In the genomic region with DNA sequence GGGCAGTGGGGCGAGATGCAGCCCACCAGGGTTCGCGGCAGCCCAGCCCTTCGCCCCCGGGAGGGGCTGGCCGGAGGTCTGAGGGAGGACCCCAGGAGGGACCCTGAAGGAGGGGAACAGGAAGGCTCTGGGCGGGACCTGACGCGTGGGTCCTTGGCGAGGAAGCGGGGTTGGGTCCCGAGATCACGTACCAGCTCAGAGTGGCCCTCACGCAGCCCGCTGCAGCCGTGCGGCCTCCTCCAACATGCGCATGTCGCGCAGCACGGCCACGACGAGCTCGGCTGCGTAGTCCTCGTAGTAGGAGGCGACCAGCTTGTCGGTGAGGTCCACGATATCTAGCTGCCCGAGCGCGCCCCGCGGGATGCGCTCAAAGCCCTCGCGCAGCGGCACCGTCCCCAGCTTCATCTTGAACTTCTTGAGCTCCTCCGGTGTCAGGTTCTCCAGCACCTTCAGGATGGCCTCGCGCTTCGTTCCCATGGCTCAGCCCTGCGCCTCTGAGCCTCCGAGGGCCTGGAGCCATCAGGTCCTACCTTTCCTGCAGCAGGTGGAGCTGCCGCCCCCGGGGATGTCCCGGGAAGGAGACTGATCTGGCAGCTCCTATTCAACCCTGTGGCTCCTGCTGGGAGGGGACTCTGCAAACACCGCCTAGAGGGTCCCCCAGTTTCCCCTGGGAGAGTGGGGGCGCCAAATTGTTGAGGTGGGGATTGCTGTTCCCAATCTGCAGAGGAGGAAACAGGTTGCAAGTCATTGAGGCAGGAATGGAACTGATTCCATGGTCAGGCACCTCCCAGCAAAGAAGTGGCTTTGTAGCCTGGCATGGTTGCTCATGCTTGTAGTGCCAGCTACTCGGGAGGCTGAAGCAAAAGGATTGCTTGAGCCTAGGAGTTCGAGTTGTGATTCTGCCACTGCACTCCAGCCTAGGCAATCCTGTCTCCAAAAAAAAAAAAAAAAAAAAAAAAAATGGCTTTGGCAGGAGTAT, we compare ENCODE assay signal across 10 cellular contexts. TPM values are rescaled to one million over a fixed set of nuclear protein-coding genes. Genes with fewer than 3 reads are reported as not detected.
DNase-seq lines count a peak whose midpoint lies in the region; ATAC-seq, FAIRE-seq and TF ChIP-seq lines count a peak whose summit lies in the region.
"Had no signal": no experiment of that assay in that cellular context is flagged by ENCODE, and none has a peak within 500 bp of the region (broad histone marks: within the 10 kb centered on the region; RNA-seq: fewer than 3 reads in every experiment).

Gene PYDC1 (minus strand): TSS at position 584 of the 979 bp plus-strand sequence. CDS start 107 bp downstream, at position 477.

- no peak for ATAC-seq in CD4-positive, CD25-positive, alpha-beta regulatory T cell (ENCODE audit: low read depth in 2 of 2)

- no peak within 1 kb of the TSS for H3K27ac Mint-ChIP-seq in CD4-positive, CD25-positive, alpha-beta regulatory T cell
- H3K27ac Mint-ChIP-seq in endothelial cell (ENCODE audit: unreplicated experiment): no peak within 1 kb of the TSS

- H3K4me3 Mint-ChIP-seq in CD4-positive, CD25-positive, alpha-beta regulatory T cell: peak within 1 kb of the TSS; percentile 68 to 87 (median 70)
- H3K4me3 Mint-ChIP-seq in endothelial cell (ENCODE audit: unreplicated experiment): peak within 1 kb of the TSS; percentile 59

- H3K9me2 ChIP-seq in neural cell (ENCODE audit: insufficient read depth, low read length): no peaks in the 10 kb centered on the region

- in situ Hi-C loops in brain microvascular endothelial cell (cut with HindIII; ENCODE audit: low pct_ligation_motif_present, low sequenced_read_pairs): no loop called here

- no peak for TF ChIP-seq RAD21 in neural cell (conservative IDR thresholded peaks at IDR 0.05)

- TF ChIP-seq EP300 in neural cell (conservative IDR thresholded peaks at IDR 0.05; ENCODE audit: poor library complexity, severe bottlenecking): no peak

- no peaks in the 10 kb centered on the region for H3K79me2 ChIP-seq in neural cell (replicated peaks; ENCODE audit: insufficient read depth, low read length)

- H3K36me3 ChIP-seq in CD4-positive, CD25-positive, alpha-beta regulatory T cell (ENCODE audit: control insufficient read depth, insufficient read depth, low read length): no peaks in the 10 kb centered on the region
- H3K36me3 ChIP-seq in SJCRH30: peaks cover 28% of the 10 kb centered on the region
- no peaks in the 10 kb centered on the region for H3K36me3 ChIP-seq in neural cell (ENCODE audit: insufficient read depth, low read length)
- H3K36me3 ChIP-seq in brain microvascular endothelial cell (replicated peaks): no peaks in the 10 kb centered on the region
- H3K36me3 ChIP-seq: HAP-1 had no signal

- H3K9me3 ChIP-seq in CD4-positive, CD25-positive, alpha-beta regulatory T cell (ENCODE audit: control insufficient read depth in 2 of 2, low read length in 2 of 2): no peaks in the 10 kb centered on the region
- H3K9me3 ChIP-seq in SJCRH30 (replicated peaks) (no peaks in the 10 kb centered on the region), neural cell (ENCODE audit: low read length) (no peaks in the 10 kb centered on the region)
- H3K9me3 ChIP-seq: HAP-1 had no signal

- no peaks in the 10 kb centered on the region for H4K20me1 ChIP-seq in neural cell (ENCODE audit: insufficient read depth)

- no peak for FAIRE-seq in H54 (lab: Jason Lieb, UNC)
- FAIRE-seq: G401.6 had no signal

- H3K36me3 Mint-ChIP-seq in CD4-positive, CD25-positive, alpha-beta regulatory T cell: no peaks in the 10 kb centered on the region
- no peaks in the 10 kb centered on the region for H3K36me3 Mint-ChIP-seq in endothelial cell (ENCODE audit: low read depth, unreplicated experiment)

- no peak within 1 kb of the TSS for H3K4me3 ChIP-seq in CD4-positive, CD25-positive, alpha-beta regulatory T cell (ENCODE audit: low read depth, low read length)
- H3K4me3 ChIP-seq in SJCRH30 (peak within 1 kb of the TSS; percentile 79; the same call in 1 of the 2 replicates), neural cell (ENCODE audit: low read length) (peak within 1 kb of the TSS; percentile 66), brain microvascular endothelial cell (ENCODE audit: low read depth, low read length) (no peak within 1 kb of the TSS)
- H3K4me3 ChIP-seq: HAP-1 had no signal

- peaks cover 26% of the 10 kb centered on the region for H3K4me1 ChIP-seq in CD4-positive, CD25-positive, alpha-beta regulatory T cell (ENCODE audit: control insufficient read depth, insufficient read depth, low read length, poor library complexity, severe bottlenecking)
- peaks cover 12% of the 10 kb centered on the region for H3K4me1 ChIP-seq in SJCRH30
- H3K4me1 ChIP-seq: HAP-1 had no signal

- DNase-seq in CD4-positive, CD25-positive, alpha-beta regulatory T cell: peak in 1 of 3 donors; percentile 43
- DNase-seq in SJCRH30: no peak
- DNase-seq in endothelial cell (ENCODE audit: low spot score): no peak
- DNase-seq in medulla oblongata (ENCODE audit: extremely low spot score): no peak
- no peak for DNase-seq in H54 (ENCODE audit: insufficient read length, low spot score)
- DNase-seq in brain microvascular endothelial cell: no peak
- no peak for DNase-seq in NCI-H1092 (lab: John Stamatoyannopoulos, UW)

- no peak within 1 kb of the TSS for H2AFZ ChIP-seq in neural cell (ENCODE audit: low read depth, low read length)

- no peak within 1 kb of the TSS for H3K27ac ChIP-seq in CD4-positive, CD25-positive, alpha-beta regulatory T cell (ENCODE audit: insufficient read depth, low read length, poor library complexity, severe bottlenecking)
- H3K27ac ChIP-seq in SJCRH30 (no peak within 1 kb of the TSS; the same call in 1 of the 2 replicates), neural cell (ENCODE audit: low read length) (no peak within 1 kb of the TSS), brain microvascular endothelial cell (no peak within 1 kb of the TSS)

- H3F3A ChIP-seq in neural cell (ENCODE audit: insufficient read depth, low read length, poor library complexity, severe bottlenecking): no peaks in the 10 kb centered on the region

- H3K9ac ChIP-seq in neural cell (ENCODE audit: low read length): peak within 1 kb of the TSS; percentile 7

- peaks cover 12% of the 10 kb centered on the region for H3K27me3 ChIP-seq in CD4-positive, CD25-positive, alpha-beta regulatory T cell (ENCODE audit: control insufficient read depth, insufficient read depth, low read length)
- H3K27me3 ChIP-seq in SJCRH30: no peaks in the 10 kb centered on the region
- peaks cover 55% of the 10 kb centered on the region for H3K27me3 ChIP-seq in neural cell (ENCODE audit: insufficient read depth, low read depth, low read length)
- peaks cover 38% of the 10 kb centered on the region for H3K27me3 ChIP-seq in brain microvascular endothelial cell (replicated peaks)

- no peak for TF ChIP-seq POLR2A in H54 (IDR thresholded peaks at IDR 0.05; ENCODE audit: low read depth, low read length)

- H3K4me1 Mint-ChIP-seq in CD4-positive, CD25-positive, alpha-beta regulatory T cell: peaks cover 0 to 17% (median 5%) of the 10 kb centered on the region in 4 donors
- H3K4me1 Mint-ChIP-seq in endothelial cell (ENCODE audit: unreplicated experiment): peaks cover 13% of the 10 kb centered on the region

- H3K27me3 Mint-ChIP-seq in CD4-positive, CD25-positive, alpha-beta regulatory T cell: peaks cover 72% of the 10 kb centered on the region
- peaks cover 19% of the 10 kb centered on the region for H3K27me3 Mint-ChIP-seq in endothelial cell (ENCODE audit: unreplicated experiment)

- H3K4me2 ChIP-seq in neural cell (ENCODE audit: low read length): peak within 1 kb of the TSS; percentile 70

- no peak for TF ChIP-seq CTCF in endothelial cell (IDR thresholded peaks at IDR 0.05; ENCODE audit: unreplicated experiment)
- no peak for TF ChIP-seq CTCF in neural cell (IDR thresholded peaks at IDR 0.05; ENCODE audit: poor library complexity, severe bottlenecking)
- no peak for TF ChIP-seq CTCF in brain microvascular endothelial cell (IDR thresholded peaks at IDR 0.05; ENCODE audit: low read depth, low read length, missing control alignments)

- H3K9me3 Mint-ChIP-seq in CD4-positive, CD25-positive, alpha-beta regulatory T cell: peaks cover 0 to 4% (median 0%) of the 10 kb centered on the region in 7 donors
- no peaks in the 10 kb centered on the region for H3K9me3 Mint-ChIP-seq in endothelial cell (ENCODE audit: unreplicated experiment)

TF ChIP-seq in neural cell, 6 proteins besides CTCF, POLR2A, EP300 and RAD21 (continues in another document):
- TF ChIP-seq TAF1 (IDR thresholded peaks at IDR 0.05; ENCODE audit: low read depth): no peak
- TF ChIP-seq SMC3 (conservative IDR thresholded peaks at IDR 0.05; ENCODE audit: poor library complexity): no peak
- TF ChIP-seq, protein P1, sequence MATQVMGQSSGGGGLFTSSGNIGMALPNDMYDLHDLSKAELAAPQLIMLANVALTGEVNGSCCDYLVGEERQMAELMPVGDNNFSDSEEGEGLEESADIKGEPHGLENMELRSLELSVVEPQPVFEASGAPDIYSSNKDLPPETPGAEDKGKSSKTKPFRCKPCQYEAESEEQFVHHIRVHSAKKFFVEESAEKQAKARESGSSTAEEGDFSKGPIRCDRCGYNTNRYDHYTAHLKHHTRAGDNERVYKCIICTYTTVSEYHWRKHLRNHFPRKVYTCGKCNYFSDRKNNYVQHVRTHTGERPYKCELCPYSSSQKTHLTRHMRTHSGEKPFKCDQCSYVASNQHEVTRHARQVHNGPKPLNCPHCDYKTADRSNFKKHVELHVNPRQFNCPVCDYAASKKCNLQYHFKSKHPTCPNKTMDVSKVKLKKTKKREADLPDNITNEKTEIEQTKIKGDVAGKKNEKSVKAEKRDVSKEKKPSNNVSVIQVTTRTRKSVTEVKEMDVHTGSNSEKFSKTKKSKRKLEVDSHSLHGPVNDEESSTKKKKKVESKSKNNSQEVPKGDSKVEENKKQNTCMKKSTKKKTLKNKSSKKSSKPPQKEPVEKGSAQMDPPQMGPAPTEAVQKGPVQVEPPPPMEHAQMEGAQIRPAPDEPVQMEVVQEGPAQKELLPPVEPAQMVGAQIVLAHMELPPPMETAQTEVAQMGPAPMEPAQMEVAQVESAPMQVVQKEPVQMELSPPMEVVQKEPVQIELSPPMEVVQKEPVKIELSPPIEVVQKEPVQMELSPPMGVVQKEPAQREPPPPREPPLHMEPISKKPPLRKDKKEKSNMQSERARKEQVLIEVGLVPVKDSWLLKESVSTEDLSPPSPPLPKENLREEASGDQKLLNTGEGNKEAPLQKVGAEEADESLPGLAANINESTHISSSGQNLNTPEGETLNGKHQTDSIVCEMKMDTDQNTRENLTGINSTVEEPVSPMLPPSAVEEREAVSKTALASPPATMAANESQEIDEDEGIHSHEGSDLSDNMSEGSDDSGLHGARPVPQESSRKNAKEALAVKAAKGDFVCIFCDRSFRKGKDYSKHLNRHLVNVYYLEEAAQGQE (IDR thresholded peaks at IDR 0.05; ENCODE audit: borderline replicate concordance): no peak
- no peak for TF ChIP-seq POLR2AphosphoS5 (IDR thresholded peaks at IDR 0.05)
- no peak for TF ChIP-seq EZH2 (IDR thresholded peaks at IDR 0.05; ENCODE audit: borderline replicate concordance, insufficient read depth, low read length, poor library complexity, severe bottlenecking)

RNA-seq across cellular contexts. Expression of gene PYDC1, which starts in this region (rescaled TPM):
- not detected for total RNA-seq in CD4-positive, CD25-positive, alpha-beta regulatory T cell
- polyA plus RNA-seq in CD4-positive, CD25-positive, alpha-beta regulatory T cell: not detected
- not detected in 2 replicates for total RNA-seq in SJCRH30 (2014; rRNA removed; shearing (Covaris generic))
- not detected for total RNA-seq in endothelial cell (ENCODE audit: unreplicated experiment)
- polyA plus RNA-seq in neural cell: not detected in 2 replicates
- not detected in 2 replicates for polyA minus RNA-seq in neural cell

Comparison
In these comparisons a context has a peak if more than half of its experiments do, and no peak if none do; other contexts are left out.
1. H3K4me3 ChIP-seq: peak in SJCRH30 (single experiment) and neural cell (single experiment); none in CD4-positive, CD25-positive, alpha-beta regulatory T cell (single experiment) and brain microvascular endothelial cell (single experiment).